In genomic region chr1:118360817-118361216, GRCh38 we compare ENCODE assay signal across 1 cellular context.
TF ChIP-seq lines count a peak whose summit lies in the region.

No MANE protein-coding gene starts in this region.

TF ChIP-seq in IMR-90, 13 proteins besides CTCF, POLR2A, EP300 and RAD21 (continued from another document):
- no peak for TF ChIP-seq CHD1 (IDR thresholded peaks at IDR 0.05; ENCODE audit: low read depth, low read length)
- TF ChIP-seq MXI1 (IDR thresholded peaks at IDR 0.05; ENCODE audit: borderline replicate concordance, low read depth, low read length), result no peak
